ENCODE assay signal across 8 cellular contexts in the genomic region with DNA sequence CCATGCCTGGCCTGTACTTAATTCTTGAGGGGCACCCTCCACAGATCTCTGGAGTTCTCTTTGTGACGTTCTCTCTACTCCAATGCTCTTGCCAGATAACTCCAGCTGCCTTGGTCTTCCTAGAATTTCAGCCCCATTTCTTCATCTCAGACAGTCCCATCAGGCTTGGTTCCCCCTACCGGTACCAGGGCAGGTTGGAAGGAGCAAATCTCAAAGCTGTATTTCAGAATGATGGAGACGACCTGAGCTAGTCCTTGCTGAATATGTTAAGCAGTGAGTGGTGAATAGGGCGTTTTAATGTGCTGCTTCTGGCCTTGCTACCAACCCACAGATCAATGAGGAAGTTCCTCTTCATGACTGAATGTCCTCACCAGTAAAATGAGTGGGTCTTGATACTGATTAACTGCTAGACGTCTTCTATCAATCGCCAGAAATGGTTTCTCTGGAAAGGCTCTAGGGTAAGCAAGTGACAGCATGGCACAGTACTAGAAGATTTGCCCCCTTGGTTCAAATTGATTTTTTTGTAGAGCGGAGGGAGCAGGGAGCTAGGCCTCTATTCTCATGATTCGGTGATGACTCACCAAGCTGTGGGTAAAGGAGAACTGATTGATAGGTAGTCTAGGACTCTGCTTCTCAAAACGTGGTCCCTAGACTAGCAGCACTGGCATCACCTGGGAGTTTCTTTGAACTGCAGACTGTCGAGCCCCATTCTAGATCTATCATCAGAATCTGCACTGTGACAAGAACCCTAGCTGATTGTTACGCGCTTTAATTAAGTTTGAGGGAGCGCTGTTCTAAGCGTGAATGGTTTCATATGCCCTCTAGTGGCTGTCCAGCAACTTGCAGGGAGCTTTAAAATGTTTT.
DNase-seq lines count a peak whose midpoint lies in the region; ATAC-seq and TF ChIP-seq lines count a peak whose summit lies in the region.

No MANE protein-coding gene starts in this region.

- DNase-seq in HPDE6-E6E7 (ENCODE audit: extremely low spot score) (peak; percentile 29), SKM-1 (lab: John Stamatoyannopoulos, UW; ENCODE audit: unreplicated experiment) (peak; percentile 77), amniotic epithelial cell (ENCODE audit: low read depth) (peak; percentile 65), hepatic stellate cell (ENCODE audit: low spot score) (peak; percentile 48), skeletal muscle cell (ENCODE audit: low read depth) (peak; percentile 35)

- no peak for ATAC-seq in GM19452 (IDR thresholded peaks at IDR 0.05; ENCODE audit: unreplicated experiment)

- TF ChIP-seq CTCF in GM12874 (IDR thresholded peaks at IDR 0.05; ENCODE audit: insufficient read depth, low read depth, low read length), result peak; percentile 77

- H3K36me3 ChIP-seq in ACC112 (ENCODE audit: insufficient read depth, low read length), result peaks cover 15% of the 10 kb centered on the region

- H3K79me2 ChIP-seq in ACC112 (ENCODE audit: control insufficient read depth, insufficient read depth, low read length, unreplicated experiment), result peaks cover 7% of the 10 kb centered on the region

- no peaks in the 10 kb centered on the region for H3K27me3 ChIP-seq in ACC112 (ENCODE audit: insufficient read depth, low read length)

- peak overlapping the region; percentile 10 for H2AFZ ChIP-seq in ACC112 (ENCODE audit: low read length, unreplicated experiment)

- peak overlapping the region; percentile 58 for H3K4me3 ChIP-seq in ACC112 (ENCODE audit: low read depth, low read length)
- no peak overlapping the region for H3K4me3 ChIP-seq in skeletal muscle cell (ENCODE audit: low read depth, low read length)

- H3K27ac ChIP-seq in ACC112 (ENCODE audit: low read depth, low read length), result no peak overlapping the region

- H3K4me1 ChIP-seq in ACC112 (ENCODE audit: control insufficient read depth, insufficient read depth, low read length, unreplicated experiment), result peaks cover 14% of the 10 kb centered on the region
